ENCODE assay signal across 8 cellular contexts in the genomic region with DNA sequence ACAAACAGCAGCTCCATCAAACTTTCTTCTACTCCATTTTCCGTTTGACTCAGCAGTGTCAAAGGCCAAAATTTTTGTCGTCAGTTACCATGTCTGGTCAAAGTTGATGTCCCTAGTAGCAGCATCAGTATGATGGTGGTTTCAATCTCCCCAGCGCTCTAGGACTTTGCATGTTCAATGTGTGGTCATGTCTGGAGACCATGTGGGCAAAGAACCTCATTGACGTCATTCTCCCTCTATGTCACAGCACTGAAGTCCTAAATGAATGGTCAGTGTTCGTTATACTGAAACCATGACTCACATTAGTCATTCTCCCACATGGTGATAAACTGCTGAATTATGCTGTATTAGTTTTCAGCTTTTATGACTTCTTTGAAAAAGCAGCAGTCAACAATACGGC. TPM values are rescaled to one million over a fixed set of nuclear protein-coding genes. Genes with fewer than 3 reads are reported as not detected.
A peak's percentile ranks its signal among the peaks of the same experiment; 100 is the strongest.
DNase-seq lines count a peak whose midpoint lies in the region; ATAC-seq and TF ChIP-seq lines count a peak whose summit lies in the region.

No MANE protein-coding gene starts in this region.

- no peak overlapping the region for H3K4me3 Mint-ChIP-seq in Calu3 (ENCODE audit: low read depth, unreplicated experiment)

- TF ChIP-seq CTCF in Calu3 (IDR thresholded peaks at IDR 0.05; ENCODE audit: unreplicated experiment), result no peak
- no peak for TF ChIP-seq CTCF in mammary epithelial cell (conservative IDR thresholded peaks at IDR 0.05 in 1 of 2, IDR thresholded peaks at IDR 0.05 in 1 of 2; ENCODE audit: extremely low read depth in 1 of 2, insufficient read depth in 1 of 2, low read depth in 1 of 2, low read length in 2 of 2)
- no peak for TF ChIP-seq CTCF in upper lobe of right lung (IDR thresholded peaks at IDR 0.05)
- no peak for TF ChIP-seq CTCF in Peyer's patch (IDR thresholded peaks at IDR 0.05)

- H3K9ac ChIP-seq in mammary epithelial cell (ENCODE audit: insufficient read depth, low read length), result no peak overlapping the region

- dilution Hi-C loops in mammary epithelial cell (cut with HindIII; ENCODE audit: low sequenced_read_pairs), result no loop called here

- H3K4me3 ChIP-seq in mammary epithelial cell (replicated peaks in 1 of 3; ENCODE audit: insufficient read depth in 1 of 3, low read depth in 2 of 3, low read length in 3 of 3) (no peak overlapping the region), upper lobe of right lung (no peak overlapping the region), Peyer's patch (no peak overlapping the region)

- no peaks in the 10 kb centered on the region for H3K27me3 ChIP-seq in mammary epithelial cell (ENCODE audit: insufficient read depth, low read length)
- no peaks in the 10 kb centered on the region for H3K27me3 ChIP-seq in upper lobe of right lung
- H3K27me3 ChIP-seq in Peyer's patch, result no peaks in the 10 kb centered on the region

- H3K4me1 ChIP-seq in mammary epithelial cell (ENCODE audit: insufficient read depth, low read length), result peaks cover 44% of the 10 kb centered on the region
- H3K4me1 ChIP-seq in upper lobe of right lung, result no peaks in the 10 kb centered on the region
- H3K4me1 ChIP-seq in Peyer's patch, result no peaks in the 10 kb centered on the region

- no peaks in the 10 kb centered on the region for H3K36me3 Mint-ChIP-seq in Calu3 (ENCODE audit: insufficient read depth, unreplicated experiment)

- ATAC-seq in GM19452 (IDR thresholded peaks at IDR 0.05; ENCODE audit: unreplicated experiment) (peak; percentile 95), HG03196 (IDR thresholded peaks at IDR 0.05; ENCODE audit: unreplicated experiment) (peak; percentile 89), upper lobe of right lung (no peak)

- BruUV-seq in Calu3 (replicated peaks; lab: Mats Ljungman, UMichigan), result no TSS peak
- BruUV-seq in mammary epithelial cell (replicated peaks; lab: Mats Ljungman, UMichigan), result no TSS peak

- TF ChIP-seq POLR2A in Peyer's patch (IDR thresholded peaks at IDR 0.05), result no peak

- no peaks in the 10 kb centered on the region for H3K9me3 ChIP-seq in mammary epithelial cell (replicated peaks; ENCODE audit: insufficient read depth, low read length)
- H3K9me3 ChIP-seq in upper lobe of right lung, result no peaks in the 10 kb centered on the region
- H3K9me3 ChIP-seq in Peyer's patch, result no peaks in the 10 kb centered on the region

- no peaks in the 10 kb centered on the region for H3K36me3 ChIP-seq in mammary epithelial cell (ENCODE audit: insufficient read depth, low read length)
- H3K36me3 ChIP-seq in upper lobe of right lung, result no peaks in the 10 kb centered on the region
- no peaks in the 10 kb centered on the region for H3K36me3 ChIP-seq in Peyer's patch

- in situ Hi-C loops in mammary epithelial cell (cut with MboI; ENCODE audit: low sequenced_read_pairs in 2 of 2), result no loop called here

- WGBS in mammary epithelial cell (ENCODE audit: low coverage, missing lambda C conversion rate), result 73% methylated on average over 6 of the region's 6 CpGs

- H2AFZ ChIP-seq in mammary epithelial cell (ENCODE audit: low read depth, low read length), result no peak overlapping the region

- DNase-seq in Calu3 (no peak), mammary epithelial cell (peak; percentile 97), upper lobe of right lung (no peak), Peyer's patch (no peak), posterior cingulate gyrus (no peak)
- no peak for DNase-seq in stimulated activated naive CD4-positive, alpha-beta T cell (lab: John Stamatoyannopoulos, UW)

- peaks cover 16% of the 10 kb centered on the region for H3K4me1 Mint-ChIP-seq in Calu3 (ENCODE audit: low read depth, unreplicated experiment)

- H3K27ac ChIP-seq in mammary epithelial cell (ENCODE audit: insufficient read depth, low read depth, low read length), result peak overlapping the region; percentile 72
- no peak overlapping the region for H3K27ac ChIP-seq in upper lobe of right lung
- no peak overlapping the region for H3K27ac ChIP-seq in Peyer's patch

- H3K27ac Mint-ChIP-seq in Calu3 (ENCODE audit: unreplicated experiment), result peak overlapping the region; percentile 28

- H3K79me2 ChIP-seq in mammary epithelial cell (ENCODE audit: insufficient read depth, low read length), result peaks cover 3% of the 10 kb centered on the region

- no peak overlapping the region for H3K4me2 ChIP-seq in mammary epithelial cell (ENCODE audit: insufficient read depth, low read depth, low read length)

- H3K9me3 Mint-ChIP-seq in Calu3 (ENCODE audit: low read depth, unreplicated experiment), result peaks cover 3% of the 10 kb centered on the region

- H3K27me3 Mint-ChIP-seq in Calu3 (ENCODE audit: unreplicated experiment), result no peaks in the 10 kb centered on the region

- intact Hi-C loops in Calu3 (cut with micrococcal nuclease; ENCODE audit: unreplicated experiment), result no loop called here
- intact Hi-C loops in mammary epithelial cell (cut with micrococcal nuclease), result no loop called here
- intact Hi-C loops in upper lobe of right lung (cut with DNase I), result no loop called here
- intact Hi-C loops in posterior cingulate gyrus (cut with DNase I), result no loop called here

- H4K20me1 ChIP-seq in mammary epithelial cell (ENCODE audit: insufficient read depth, low read length), result no peaks in the 10 kb centered on the region

- CTCF ChIA-PET in Calu3 (lab: Charles Lee), result interaction anchor here (1.5 kb wide), 1 partner anchor 63 kb away, joined by 4 read pairs; the partner anchor contains the start of gene EID1
- CTCF ChIA-PET in mammary epithelial cell (lab: Charles Lee; ENCODE audit: low non-redundant PET), result no interaction called here

RNA-seq across cellular contexts. Expression of gene SHC4, which starts 23.2 kb away (rescaled TPM):
- 1.2 and 1.9 TPM in 2 replicates for total RNA-seq in Calu3 (2022)
- total RNA-seq in mammary epithelial cell, result 10 to 100 TPM in 1 of 2 donors, 1 to 10 TPM in 1; 5.5 to 23.8 TPM
- 3.0 TPM for polyA plus RNA-seq in mammary epithelial cell
- polyA minus RNA-seq in mammary epithelial cell, result 1.9 TPM
- 0.32 TPM for total RNA-seq in upper lobe of right lung
- under 1 TPM in 1 of 4 donors, not detected in 3; 0.66 TPM for total RNA-seq in Peyer's patch
